25 cellular contexts compared by ENCODE assay signal in the genomic region with DNA sequence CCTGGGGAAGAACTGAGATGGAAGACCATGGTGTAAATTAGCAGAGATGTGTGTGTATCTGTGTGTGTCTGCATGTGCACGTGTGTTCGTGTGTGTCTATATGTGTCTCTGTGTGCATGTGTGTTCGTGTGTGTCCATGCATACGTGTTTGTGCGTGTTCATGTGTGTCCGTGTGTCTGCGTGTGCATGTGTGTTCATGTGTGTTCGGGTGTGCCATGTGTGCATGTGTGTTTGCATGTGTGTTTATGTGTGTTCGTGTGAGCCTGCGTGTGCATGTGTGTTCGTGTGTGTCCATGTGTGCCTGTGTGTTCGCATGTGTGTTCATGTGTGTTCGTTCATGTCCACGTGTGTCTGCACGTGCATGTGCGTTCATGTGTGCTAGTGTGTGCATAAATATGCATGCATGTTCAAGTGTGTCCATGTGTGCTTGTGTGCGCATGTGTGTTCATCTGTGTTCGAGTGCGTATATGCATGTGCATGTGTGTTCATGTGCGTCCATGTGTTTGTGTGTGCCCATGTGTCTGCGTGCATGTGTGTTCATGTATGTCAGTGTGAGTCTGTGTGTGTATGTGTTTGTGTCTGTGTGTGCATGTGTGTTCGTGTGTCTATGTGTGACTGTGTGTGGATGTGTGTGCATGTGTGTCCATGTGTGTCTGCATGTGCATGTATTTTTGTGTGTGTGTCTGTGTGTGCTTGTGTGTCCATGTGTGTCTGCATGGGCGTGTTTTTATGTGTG. TPM values are rescaled to one million over a fixed set of nuclear protein-coding genes. Genes with fewer than 3 reads are reported as not detected.
DNase-seq lines count a peak whose midpoint lies in the region; ATAC-seq, FAIRE-seq and TF ChIP-seq lines count a peak whose summit lies in the region.
"Had no signal": no experiment of that assay in that cellular context is flagged by ENCODE, and none has a peak within 500 bp of the region (broad histone marks: within the 10 kb centered on the region; RNA-seq: fewer than 3 reads in every experiment).

No MANE protein-coding gene starts in this region.

- no peaks in the 10 kb centered on the region for H3K9me1 ChIP-seq in K562 (ENCODE audit: control insufficient read depth, insufficient read depth, low read length)

- H3K79me2 ChIP-seq in K562 (ENCODE audit: control insufficient read depth, insufficient read depth, low read length), result no peaks in the 10 kb centered on the region

- H3K36me3 ChIP-seq in K562 (ENCODE audit: control insufficient read depth, insufficient read depth, low read length) (no peaks in the 10 kb centered on the region), neuronal stem cell (replicated peaks in 1 of 2; ENCODE audit: control insufficient read depth in 2 of 2, insufficient read depth in 2 of 2, low read length in 2 of 2) (no peaks in the 10 kb centered on the region)
- H3K36me3 ChIP-seq: SJSA1 had no signal

- TF ChIP-seq RAD21 in K562 (CRISPR knock-in tag; conservative IDR thresholded peaks at IDR 0.05 in 1 of 2, IDR thresholded peaks at IDR 0.05 in 1 of 2), result no peak

- H4K8ac ChIP-seq in neuronal stem cell (ENCODE audit: low read depth, low read length), result no peak overlapping the region

- no peak overlapping the region for H3K4me3 ChIP-seq in K562
- peak overlapping the region in 1 of 2 donors; percentile 56 for H3K4me3 ChIP-seq in neuronal stem cell (ENCODE audit: low read length in 2 of 2)
- H3K4me3 ChIP-seq: SJSA1 had no signal

- no peak for TF ChIP-seq EP300 in K562 (IDR thresholded peaks at IDR 0.05; ENCODE audit: low read length)

- no peaks in the 10 kb centered on the region for H3K27me3 Mint-ChIP-seq in natural killer cell (ENCODE audit: low read depth in 2 of 2)

- H2BK5ac ChIP-seq in neuronal stem cell (ENCODE audit: low read length), result no peak overlapping the region

- POLR2A ChIA-PET in K562 (lab: Yijun Ruan, JAX), result no interaction called here

- no peak overlapping the region for H3K9ac ChIP-seq in K562 (ENCODE audit: insufficient read depth in 1 of 2, low read depth in 2 of 2, low read length in 2 of 2)
- no peak overlapping the region for H3K9ac ChIP-seq in neuronal stem cell (ENCODE audit: low read depth, low read length, poor library complexity)

- no peak overlapping the region for H2BK120ac ChIP-seq in neuronal stem cell (ENCODE audit: low read depth, low read length)

- H3K4ac ChIP-seq in neuronal stem cell (ENCODE audit: low read length), result no peak overlapping the region

- H2BK15ac ChIP-seq in neuronal stem cell (ENCODE audit: low read length), result no peak overlapping the region

- H3K18ac ChIP-seq in neuronal stem cell (ENCODE audit: low read length), result no peak overlapping the region

- H3K4me1 Mint-ChIP-seq in natural killer cell, result peaks cover 0 to 4% of the 10 kb centered on the region in 2 donors
- H3K4me1 Mint-ChIP-seq: CD4-positive, CD25-positive, alpha-beta regulatory T cell; IgD-negative memory B cell had no signal

- H3K14ac ChIP-seq in neuronal stem cell (ENCODE audit: low read length), result no peak overlapping the region

- TF ChIP-seq CTCF in K562 (IDR thresholded peaks at IDR 0.05 in 2 of 3, conservative IDR thresholded peaks at IDR 0.05 in 1 of 3; ENCODE audit: insufficient read depth in 2 of 3, low read depth in 1 of 3, low read length in 3 of 3) (no peak), natural killer cell (IDR thresholded peaks at IDR 0.05) (no peak)

- H3K27ac ChIP-seq in K562 (ENCODE audit: extremely low read depth, low read depth, low read length) (no peak overlapping the region), neuronal stem cell (replicated peaks; ENCODE audit: low read length) (no peak overlapping the region)
- H3K27ac ChIP-seq: SJSA1 had no signal

- H3K4me2 ChIP-seq in K562 (ENCODE audit: insufficient read depth, low read length), result no peak overlapping the region
- H3K4me2 ChIP-seq in neuronal stem cell (ENCODE audit: insufficient read depth, low read length, poor library complexity, severe bottlenecking), result no peak overlapping the region

- no peak for DNase-seq in HTR-8/SVneo (ENCODE audit: insufficient read length, low spot score)
- DNase-seq in K562 (ENCODE audit: extremely low read depth in 1 of 4, low spot score in 3 of 4), result no peak
- DNase-seq in neuronal stem cell (ENCODE audit: low spot score), result no peak
- no peak for DNase-seq in DMS79 (lab: John Stamatoyannopoulos, UW)
- DNase-seq in natural killer cell, result no peak
- DNase-seq in activated T-cell treated with anti-CD3 and anti-CD28 coated beads for 4 hours, result no peak
- no peak for DNase-seq in DMS53 (lab: John Stamatoyannopoulos, UW)
- DNase-seq: CD4-positive, CD25-positive, alpha-beta regulatory T cell; DND-41; GOT3; Karpas-422; MV-4-11; NCI-H1105 treated with DMSO at 0.1 percent for 48 hours; NCI-H1694 treated with DMSO at 0.1 percent for 48 hours; NCI-H446; NCI-H526 had no signal

- no peak overlapping the region for H2AK5ac ChIP-seq in neuronal stem cell (ENCODE audit: low read depth, low read length)

- no peak for TF ChIP-seq POLR2A in K562 (conservative IDR thresholded peaks at IDR 0.05)

- peak overlapping the region; percentile 3 for H3K23ac ChIP-seq in neuronal stem cell (ENCODE audit: low read depth, low read length, poor library complexity)

- peaks cover 3 to 36% of the 10 kb centered on the region in 2 experiments; a peak in 3 of 5 replicates for H3K27me3 ChIP-seq in K562 (ENCODE audit: control insufficient read depth in 2 of 2, insufficient read depth in 2 of 2, low read length in 2 of 2)
- peaks cover 0 to 8% (median 0%) of the 10 kb centered on the region in 3 experiments for H3K27me3 ChIP-seq in neuronal stem cell (ENCODE audit: control insufficient read depth in 3 of 3, insufficient read depth in 3 of 3, low read depth in 1 of 3, low read length in 3 of 3)
- H3K27me3 ChIP-seq: SJSA1 had no signal

- H2AFZ ChIP-seq in K562 (ENCODE audit: low read depth, low read length) (no peak overlapping the region), neuronal stem cell (ENCODE audit: low read length) (no peak overlapping the region)

- H2BK12ac ChIP-seq in neuronal stem cell (ENCODE audit: low read length), result no peak overlapping the region

- 45% methylated on average over 22 of the region's 23 CpGs for WGBS in K562 (ENCODE audit: insufficient coverage, low coverage, missing lambda C conversion rate)
- no CpG with 5 or more reads among the region's 23 CpGs for WGBS in neuronal stem cell (ENCODE audit: extremely low coverage in 2 of 2, insufficient read length in 2 of 2, insufficient replicate concordance in 1 of 2), 2 donors

- no peaks in the 10 kb centered on the region for H4K20me1 ChIP-seq in K562 (replicated peaks; ENCODE audit: control insufficient read depth, insufficient read depth, low read length)

- in situ Hi-C loops in K562 (cut with MboI), result no loop called here

- peaks cover 3% of the 10 kb centered on the region for H3K79me1 ChIP-seq in neuronal stem cell (ENCODE audit: low read depth, low read length)

- H3K27ac Mint-ChIP-seq in natural killer cell, result no peak overlapping the region
- H3K27ac Mint-ChIP-seq: IgD-negative memory B cell had no signal

- CTCF ChIA-PET in K562 (lab: Yijun Ruan, JAX; ENCODE audit: low intra/inter-chr PET ratio), result no interaction called here

- no TSS peak for BruUV-seq in K562 (replicated peaks; lab: Mats Ljungman, UMichigan)

- H3K9me3 Mint-ChIP-seq in natural killer cell, result no peaks in the 10 kb centered on the region
- H3K9me3 Mint-ChIP-seq: CD4-positive, CD25-positive, alpha-beta regulatory T cell; IgD-negative memory B cell had no signal

- H3K9me3 ChIP-seq in K562 (replicated peaks; ENCODE audit: control insufficient read depth, insufficient read depth, low read depth, low read length), result no peaks in the 10 kb centered on the region; the same call in 1 of the 2 replicates
- H3K9me3 ChIP-seq in neuronal stem cell (replicated peaks in 1 of 2; ENCODE audit: control insufficient read depth in 2 of 2, insufficient read depth in 1 of 2, low read depth in 1 of 2, low read length in 2 of 2), result peaks cover 0 to 8% of the 10 kb centered on the region in 2 donors

- intact Hi-C loops in K562 (cut with micrococcal nuclease), result no loop called here
- intact Hi-C loops in natural killer cell (cut with micrococcal nuclease), result no loop called here

- peak; percentile 99 for FAIRE-seq in HTR-8/SVneo (lab: Jason Lieb, UNC)
- no peak for FAIRE-seq in K562 (lab: Jason Lieb, UNC)
- FAIRE-seq: GM12892, RCC 7860 had no signal

- ATAC-seq in K562 (no peak), natural killer cell (no peak)
- ATAC-seq: Right ventricle myocardium inferior had no signal

- no peaks in the 10 kb centered on the region for H3K36me3 Mint-ChIP-seq in natural killer cell
- H3K36me3 Mint-ChIP-seq: CD4-positive, CD25-positive, alpha-beta regulatory T cell; IgD-negative memory B cell had no signal

- peaks cover 0 to 9% of the 10 kb centered on the region in 2 experiments; a peak in 2 of 5 replicates for H3K4me1 ChIP-seq in K562 (replicated peaks in 1 of 2; ENCODE audit: control insufficient read depth in 2 of 2, insufficient read depth in 2 of 2, low read length in 2 of 2)
- H3K4me1 ChIP-seq in neuronal stem cell (ENCODE audit: control insufficient read depth in 2 of 2, insufficient read depth in 1 of 2, low read depth in 1 of 2, low read length in 2 of 2), result peaks cover 0 to 3% of the 10 kb centered on the region in 2 donors

- H3K4me3 Mint-ChIP-seq in natural killer cell, result no peak overlapping the region
- H3K4me3 Mint-ChIP-seq: CD4-positive, CD25-positive, alpha-beta regulatory T cell; IgD-negative memory B cell had no signal

- H4K91ac ChIP-seq in neuronal stem cell (ENCODE audit: low read depth, low read length, poor library complexity), result no peak overlapping the region

RNA-seq across cellular contexts. Expression of gene NEU2, which starts 3.1 kb away (rescaled TPM):
- not detected in 2 replicates for total RNA-seq in K562 (2011; cell fraction: chromatin; rRNA removed; ENCODE audit: low replicate concordance)
- total RNA-seq in K562 (2011; cell fraction: nucleolus; rRNA removed), result not detected in 2 replicates
- total RNA-seq in K562 (2011; cell fraction: nucleoplasm; rRNA removed), result not detected in 2 replicates
- total RNA-seq in K562 (2014; rRNA removed), result not detected in 2 replicates
- total RNA-seq in K562 (2014; rRNA removed; fragmentation: Illumina TruSeq; extraction: Trizol), result not detected in 2 replicates
- not detected in 2 replicates for total RNA-seq in K562 (2015; rRNA removed; fragmentation: Illumina TruSeq; extraction: Trizol)
- total RNA-seq in K562 (2021), result not detected in 2 replicates
- polyA plus RNA-seq in K562 (2011; rRNA removed), result not detected in 2 replicates
- not detected in 2 replicates for polyA plus RNA-seq in K562 (2011; cell fraction: cytosol; rRNA removed)
- not detected in 2 replicates for polyA plus RNA-seq in K562 (2011; cell fraction: nucleus; rRNA removed)
- polyA plus RNA-seq in K562 (2012), result not detected in 2 replicates
- polyA plus RNA-seq in K562 (2014; fragmentation: Illumina TruSeq; extraction: Trizol), result not detected in 2 replicates
- not detected for polyA plus RNA-seq in K562 (2014; fragmentation: Nextera tagmentation; extraction: Ambion mirVana)
- polyA plus RNA-seq in K562 (2014; rRNA removed), result not detected in 2 replicates
- not detected in 2 replicates for polyA minus RNA-seq in K562 (2011; rRNA and poly(A)+ RNA removed)
- not detected in 2 replicates for polyA minus RNA-seq in K562 (2011; cell fraction: cytosol; rRNA and poly(A)+ RNA removed)
- polyA minus RNA-seq in K562 (2011; cell fraction: nucleus; rRNA and poly(A)+ RNA removed), result not detected in 2 replicates
- not detected for polyA plus RNA-seq in neuronal stem cell (2013, experiment 1 of 2)
- polyA plus RNA-seq in neuronal stem cell (2013, experiment 2 of 2), result not detected
- not detected for total RNA-seq in natural killer cell
- total RNA-seq: A673; CD4-positive, CD25-positive, alpha-beta regulatory T cell; M059J; OCI-LY7; Right ventricle myocardium inferior; SJSA1 had no signal
- polyA plus RNA-seq: BJ; CD4-positive, CD25-positive, alpha-beta regulatory T cell; IgD-negative memory B cell had no signal

RNA-seq across cellular contexts. Expression of gene NGEF, which starts 22.5 kb away (rescaled TPM):
- 0.37 TPM in 1 of 2 replicates, not detected in the other for total RNA-seq in K562 (2011; cell fraction: chromatin; rRNA removed; ENCODE audit: low replicate concordance)
- total RNA-seq in K562 (2011; cell fraction: nucleolus; rRNA removed), result not detected in 2 replicates
- not detected in 2 replicates for total RNA-seq in K562 (2011; cell fraction: nucleoplasm; rRNA removed)
- total RNA-seq in K562 (2014; rRNA removed) (not detected in 2 replicates), K562 (2014; rRNA removed; fragmentation: Illumina TruSeq; extraction: Trizol) (not detected in 2 replicates), K562 (2015; rRNA removed; fragmentation: Illumina TruSeq; extraction: Trizol) (not detected in 2 replicates), K562 (2021) (0.09 and 0.11 TPM in 2 replicates), natural killer cell (not detected)
- polyA plus RNA-seq in K562 (2011; rRNA removed) (0.12 and 0.17 TPM in 2 replicates), K562 (2014; fragmentation: Illumina TruSeq; extraction: Trizol) (0.07 TPM in 1 of 2 replicates, not detected in the other), K562 (2014; fragmentation: Nextera tagmentation; extraction: Ambion mirVana) (not detected), K562 (2014; rRNA removed) (0.08 TPM in 1 of 2 replicates, not detected in the other)
- 0.06 and 0.10 TPM in 2 replicates for polyA plus RNA-seq in K562 (2011; cell fraction: cytosol; rRNA removed)
- 0.32 and 0.51 TPM in 2 replicates for polyA plus RNA-seq in K562 (2011; cell fraction: nucleus; rRNA removed)
- 0.20 and 0.28 TPM in 2 replicates for polyA plus RNA-seq in K562 (2012)
- polyA minus RNA-seq in K562 (2011; rRNA and poly(A)+ RNA removed), result 0.63 TPM in 1 of 2 replicates, not detected in the other
- polyA minus RNA-seq in K562 (2011; cell fraction: cytosol; rRNA and poly(A)+ RNA removed), result not detected in 2 replicates
- polyA minus RNA-seq in K562 (2011; cell fraction: nucleus; rRNA and poly(A)+ RNA removed), result not detected in 2 replicates
- polyA plus RNA-seq in neuronal stem cell (2013, experiment 1 of 2), result 5.6 TPM
- 5.3 TPM for polyA plus RNA-seq in neuronal stem cell (2013, experiment 2 of 2)
- total RNA-seq: CD4-positive, CD25-positive, alpha-beta regulatory T cell had no signal
- polyA plus RNA-seq: IgD-negative memory B cell had no signal

RNA-seq across cellular contexts. Expression of gene INPP5D, which starts 24.5 kb away (rescaled TPM):
- total RNA-seq in K562 (2011; cell fraction: chromatin; rRNA removed; ENCODE audit: low replicate concordance), result 2.4 and 2.7 TPM in 2 replicates
- 1.5 and 1.6 TPM in 2 replicates for total RNA-seq in K562 (2011; cell fraction: nucleolus; rRNA removed)
- total RNA-seq in K562 (2011; cell fraction: nucleoplasm; rRNA removed), result 1.3 and 3.4 TPM in 2 replicates
- total RNA-seq in K562 (2014; rRNA removed) (1.9 and 3.1 TPM in 2 replicates), K562 (2014; rRNA removed; fragmentation: Illumina TruSeq; extraction: Trizol) (2.3 and 3.9 TPM in 2 replicates), K562 (2015; rRNA removed; fragmentation: Illumina TruSeq; extraction: Trizol) (4.5 and 6.2 TPM in 2 replicates), K562 (2021) (4.3 and 5.6 TPM in 2 replicates), natural killer cell (100 to 1,000 TPM; 385 to 498 (median 497) TPM)
- polyA plus RNA-seq in K562 (2011; rRNA removed) (0.78 and 9.7 TPM in 2 replicates), K562 (2014; fragmentation: Illumina TruSeq; extraction: Trizol) (3.7 and 4.2 TPM in 2 replicates), K562 (2014; fragmentation: Nextera tagmentation; extraction: Ambion mirVana) (under 1 TPM; 0.55 to 0.63 TPM), K562 (2014; rRNA removed) (1.9 and 2.2 TPM in 2 replicates)
- 0.67 and 4.5 TPM in 2 replicates for polyA plus RNA-seq in K562 (2011; cell fraction: cytosol; rRNA removed)
- polyA plus RNA-seq in K562 (2011; cell fraction: nucleus; rRNA removed), result 2.0 and 13.9 TPM in 2 replicates
- polyA plus RNA-seq in K562 (2012), result 3.4 and 7.8 TPM in 2 replicates
- 1.4 and 16.3 TPM in 2 replicates for polyA minus RNA-seq in K562 (2011; rRNA and poly(A)+ RNA removed)
- 1.5 and 18.9 TPM in 2 replicates for polyA minus RNA-seq in K562 (2011; cell fraction: cytosol; rRNA and poly(A)+ RNA removed)
- polyA minus RNA-seq in K562 (2011; cell fraction: nucleus; rRNA and poly(A)+ RNA removed), result 2.2 and 16.2 TPM in 2 replicates
- polyA plus RNA-seq in neuronal stem cell (2013, experiment 1 of 2), result 4.5 TPM
- polyA plus RNA-seq in neuronal stem cell (2013, experiment 2 of 2), result 4.4 TPM
- total RNA-seq: M059J had no signal

Comparison
In these comparisons a context has a peak if more than half of its experiments do, and no peak if none do; other contexts are left out.
1. RNA of gene INPP5D, which starts 24.5 kb away (total RNA-seq): 385 to 498 TPM in natural killer cell; 1.3 to 6.2 TPM in K562; every median in the first group is over 10 times any median in the second.